In the genomic region with DNA sequence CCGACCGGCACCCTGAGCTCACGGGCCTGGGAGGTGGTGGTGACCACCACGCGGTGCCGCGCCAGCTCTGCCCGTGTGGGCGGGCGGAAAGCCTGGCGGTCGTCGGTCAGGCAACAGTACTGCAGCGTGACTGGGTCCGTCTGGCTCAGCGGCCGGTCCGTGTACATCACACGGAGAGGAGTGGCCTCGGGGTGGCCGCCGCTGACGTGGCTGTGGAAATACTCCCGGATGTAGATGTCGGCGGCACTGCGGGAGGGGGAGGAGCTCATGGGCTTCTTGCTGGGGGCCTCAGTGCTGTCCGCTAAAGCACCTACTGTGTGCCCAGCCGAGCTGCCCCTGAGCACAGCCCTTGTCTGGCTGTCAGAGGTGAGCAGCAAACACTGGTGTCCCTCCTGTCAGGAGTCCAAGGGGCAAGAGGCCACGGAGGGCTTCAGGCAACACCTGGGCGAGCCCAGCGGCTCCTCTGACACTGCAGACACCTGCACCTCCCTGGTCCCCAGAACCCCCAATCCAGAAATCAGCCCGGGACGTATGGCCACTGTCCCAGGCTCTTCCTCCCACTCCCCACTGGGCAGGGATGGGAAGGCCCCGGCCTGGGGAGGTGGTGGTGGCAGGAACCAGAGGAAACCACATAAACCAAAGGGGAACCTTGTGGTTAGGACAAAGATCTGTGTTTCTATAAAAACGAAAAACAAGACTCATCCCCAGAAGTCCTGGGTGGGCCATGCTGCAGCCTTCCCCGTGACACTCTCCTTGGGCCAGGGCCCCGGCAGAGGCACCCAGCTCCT, we compare ENCODE assay signal across 8 cellular contexts. TPM values are rescaled to one million over a fixed set of nuclear protein-coding genes. Genes with fewer than 3 reads are reported as not detected.
DNase-seq lines count a peak whose midpoint lies in the region; ATAC-seq and TF ChIP-seq lines count a peak whose summit lies in the region.

No MANE protein-coding gene starts in this region.

- peak; percentile 56 for ATAC-seq in HG02623 (IDR thresholded peaks at IDR 0.05; ENCODE audit: unreplicated experiment)
- peak; percentile 81 for ATAC-seq in activated naive CD8-positive, alpha-beta T cell treated with anti-CD3 and anti-CD28 coated beads, Interleukin-2, amount 50 U/mL, for 24 hours

- peak overlapping the region; percentile 54 for H3K4me3 Mint-ChIP-seq in activated naive CD8-positive, alpha-beta T cell treated with anti-CD3 and anti-CD28 coated beads, Interleukin-2, amount 50 U/mL, for 24 hours

- peak overlapping the region; percentile 39 for H3K27ac Mint-ChIP-seq in activated naive CD8-positive, alpha-beta T cell treated with anti-CD3 and anti-CD28 coated beads, Interleukin-2, amount 50 U/mL, for 24 hours

- DNase-seq in GM12864 (ENCODE audit: low read depth) (peak; percentile 63), RPMI7951 (ENCODE audit: low read depth) (peak; percentile 54), middle frontal gyrus (ENCODE audit: extremely low spot score, low spot score) (no peak), kidney glomerular epithelial cell (lab: John Stamatoyannopoulos, UW) (no peak), DMS53 (lab: John Stamatoyannopoulos, UW) (no peak)
- DNase-seq in activated naive CD8-positive, alpha-beta T cell treated with anti-CD3 and anti-CD28 coated beads, Interleukin-2, amount 50 U/mL, for 24 hours, result peak; percentile 64
- DNase-seq in stimulated activated CD4-positive, alpha-beta T cell treated with anti-CD3 and anti-CD28 coated beads, Interleukin-2, amount 100 ng/mL, for 48 hours, result peak; percentile 39 to 47

- no peaks in the 10 kb centered on the region for H3K36me3 Mint-ChIP-seq in activated naive CD8-positive, alpha-beta T cell treated with anti-CD3 and anti-CD28 coated beads, Interleukin-2, amount 50 U/mL, for 24 hours (ENCODE audit: low read depth)

- H3K4me1 Mint-ChIP-seq in activated naive CD8-positive, alpha-beta T cell treated with anti-CD3 and anti-CD28 coated beads, Interleukin-2, amount 50 U/mL, for 24 hours, result peaks cover 25% of the 10 kb centered on the region

- no peaks in the 10 kb centered on the region for H3K9me3 Mint-ChIP-seq in activated naive CD8-positive, alpha-beta T cell treated with anti-CD3 and anti-CD28 coated beads, Interleukin-2, amount 50 U/mL, for 24 hours

- no peak overlapping the region for H3K4me3 ChIP-seq in GM12864 (ENCODE audit: low read depth, low read length)

- H3K27me3 Mint-ChIP-seq in activated naive CD8-positive, alpha-beta T cell treated with anti-CD3 and anti-CD28 coated beads, Interleukin-2, amount 50 U/mL, for 24 hours, result peaks cover 3% of the 10 kb centered on the region

- TF ChIP-seq CTCF in GM12864 (IDR thresholded peaks at IDR 0.05; ENCODE audit: low read depth, low read length, missing control alignments), result no peak

RNA-seq across cellular contexts. Expression of gene HELZ2, which starts 6.5 kb away (rescaled TPM):
- 13.3 and 23.4 TPM in 2 replicates for total RNA-seq in RPMI7951 (2014; rRNA removed; shearing (Covaris generic))

RNA-seq across cellular contexts. Expression of gene FNDC11, which starts 13.6 kb away (rescaled TPM):
- total RNA-seq in RPMI7951 (2014; rRNA removed; shearing (Covaris generic)), result 1.8 and 1.9 TPM in 2 replicates

RNA-seq across cellular contexts. Expression of gene SRMS, which starts 20.0 kb away (rescaled TPM):
- total RNA-seq in RPMI7951 (2014; rRNA removed; shearing (Covaris generic)), result not detected in 2 replicates

RNA-seq across cellular contexts. Expression of gene PTK6, which starts 30.4 kb away (rescaled TPM):
- 0.48 TPM in 1 of 2 replicates, not detected in the other for total RNA-seq in RPMI7951 (2014; rRNA removed; shearing (Covaris generic))

RNA-seq across cellular contexts. Expression of gene PPDPF, which starts 47.0 kb away (rescaled TPM):
- total RNA-seq in RPMI7951 (2014; rRNA removed; shearing (Covaris generic)), result 140 and 185 TPM in 2 replicates

Comparison
In these comparisons a context has a peak if more than half of its experiments do, and no peak if none do; other contexts are left out.
1. DNase-seq: peak in GM12864 (single experiment), RPMI7951 (single experiment), activated naive CD8-positive, alpha-beta T cell treated with anti-CD3 and anti-CD28 coated beads, Interleukin-2, amount 50 U/mL, for 24 hours (single experiment) and stimulated activated CD4-positive, alpha-beta T cell treated with anti-CD3 and anti-CD28 coated beads, Interleukin-2, amount 100 ng/mL, for 48 hours (2 of 2); none in middle frontal gyrus (single experiment), kidney glomerular epithelial cell (single experiment) and DMS53 (single experiment).